In the genomic region with DNA sequence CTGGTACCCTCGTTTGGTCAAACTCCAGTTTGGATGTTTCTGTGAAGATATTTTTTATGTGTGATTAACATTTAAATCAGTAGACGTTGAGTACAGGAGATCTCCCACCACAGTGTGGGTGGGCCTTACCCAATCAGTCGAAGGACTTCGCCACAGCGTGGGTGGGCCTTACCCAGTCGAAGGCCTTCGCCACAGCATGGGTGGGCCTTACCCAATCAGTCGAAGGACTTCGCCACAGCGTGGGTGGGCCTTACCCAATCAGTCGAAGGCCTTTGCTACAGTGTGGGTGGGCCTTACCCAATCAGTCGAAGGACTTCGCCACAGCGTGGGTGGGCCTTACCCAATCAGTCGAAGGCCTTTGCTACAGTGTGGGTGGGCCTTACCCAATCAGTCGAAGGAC, we compare ENCODE assay signal across 9 cellular contexts. TPM values are rescaled to one million over a fixed set of nuclear protein-coding genes. Genes with fewer than 3 reads are reported as not detected.
DNase-seq lines count a peak whose midpoint lies in the region; TF ChIP-seq lines count a peak whose summit lies in the region.
"Not testable (repeated sequence)": the region's sequence is repeated elsewhere in the genome, so short reads cannot be mapped to it uniquely, and the experiment has no call there.
"Had no signal": no experiment of that assay in that cellular context is flagged by ENCODE, and none has a peak within 500 bp of the region (broad histone marks: within the 10 kb centered on the region; RNA-seq: fewer than 3 reads in every experiment).

No MANE protein-coding gene starts in this region.

- peaks cover 26 to 27% of the 10 kb centered on the region in 2 donors for H3K36me3 Mint-ChIP-seq in CD4-positive, alpha-beta memory T cell
- peaks cover 19% of the 10 kb centered on the region for H3K36me3 Mint-ChIP-seq in T-helper 2 cell treated with Interferon-gamma antibody and Interleukin-4, amounts not matched to agents 5 μg/mL and 100 μg/mL, for 36 hours (ENCODE audit: low read depth)
- H3K36me3 Mint-ChIP-seq in activated T-cell treated with anti-CD3 and anti-CD28 coated beads, Interleukin-2, amount 50 U/mL, for 24 hours (ENCODE audit: low read depth): peaks cover 50% of the 10 kb centered on the region
- H3K36me3 Mint-ChIP-seq in brain: peaks cover 45% of the 10 kb centered on the region
- H3K36me3 Mint-ChIP-seq in immature natural killer cell: peaks cover 25 to 38% (median 31%) of the 10 kb centered on the region in 3 donors
- H3K36me3 Mint-ChIP-seq in nephron (ENCODE audit: low read depth): peaks cover 41% of the 10 kb centered on the region
- peaks cover 17% of the 10 kb centered on the region for H3K36me3 Mint-ChIP-seq in type B pancreatic cell

- POLR2A ChIA-PET in CD4-positive, alpha-beta memory T cell (lab: Charles Lee; ENCODE audit: partially characterized antibody): interaction anchor here (1.1 kb wide), 1 partner anchor 84 kb away, joined by 3 read pairs; no protein-coding TSS in a partner anchor

- H3K9me3 Mint-ChIP-seq in CD4-positive, alpha-beta memory T cell; T-helper 2 cell treated with Interferon-gamma antibody and Interleukin-4, amounts not matched to agents 5 μg/mL and 100 μg/mL, for 36 hours; activated T-cell treated with anti-CD3 and anti-CD28 coated beads, Interleukin-2, amount 50 U/mL, for 24 hours; brain; nephron; type B pancreatic cell: not testable (repeated sequence)
- H3K9me3 Mint-ChIP-seq in immature natural killer cell: peaks cover 0 to 13% (median 2%) of the 10 kb centered on the region in 6 donors

- peak overlapping the region in 5 of 7 donors; percentile 31 to 90 (median 71) for H3K27ac Mint-ChIP-seq in CD4-positive, alpha-beta memory T cell
- peak overlapping the region; percentile 44 for H3K27ac Mint-ChIP-seq in T-helper 2 cell treated with Interferon-gamma antibody and Interleukin-4, amounts not matched to agents 5 μg/mL and 100 μg/mL, for 36 hours
- H3K27ac Mint-ChIP-seq in activated T-cell treated with anti-CD3 and anti-CD28 coated beads, Interleukin-2, amount 50 U/mL, for 24 hours: not testable (repeated sequence)
- H3K27ac Mint-ChIP-seq in brain: peak overlapping the region in 3 of 5 experiments; percentile 6 to 44 (median 21)
- peak overlapping the region in 4 of 6 donors; percentile 57 to 75 (median 68) for H3K27ac Mint-ChIP-seq in immature natural killer cell
- peak overlapping the region in 2 of 3 experiments; percentile 80 to 87 for H3K27ac Mint-ChIP-seq in nephron
- peak overlapping the region; percentile 86 for H3K27ac Mint-ChIP-seq in type B pancreatic cell

- H3K27me3 Mint-ChIP-seq in CD4-positive, alpha-beta memory T cell; T-helper 2 cell treated with Interferon-gamma antibody and Interleukin-4, amounts not matched to agents 5 μg/mL and 100 μg/mL, for 36 hours (ENCODE audit: low read depth); activated T-cell treated with anti-CD3 and anti-CD28 coated beads, Interleukin-2, amount 50 U/mL, for 24 hours; brain; nephron (ENCODE audit: low read depth); type B pancreatic cell: not testable (repeated sequence)
- peaks cover 43 to 48% (median 47%) of the 10 kb centered on the region in 3 donors for H3K27me3 Mint-ChIP-seq in immature natural killer cell (ENCODE audit: low read depth in 3 of 3)

- CTCF ChIA-PET in CD4-positive, alpha-beta memory T cell (lab: Charles Lee; ENCODE audit: partially characterized antibody): not testable (repeated sequence)

- intact Hi-C loops in CD4-positive, alpha-beta memory T cell (cut with micrococcal nuclease): loop anchor here (1.0 to 5.0 kb wide), 5 partner anchors 12 to 97 kb away; a partner anchor contains a TSS

- not testable (repeated sequence) for H3K9me3 ChIP-seq in CD4-positive, alpha-beta memory T cell (ENCODE audit: control insufficient read depth in 1 of 2, low read length in 2 of 2)

- not testable (repeated sequence) for H3K27ac ChIP-seq in CD4-positive, alpha-beta memory T cell (ENCODE audit: low read depth, low read length)

- peaks cover 42% of the 10 kb centered on the region for H3K4me1 ChIP-seq in CD4-positive, alpha-beta memory T cell (ENCODE audit: insufficient read depth, low read length)

- peaks cover 28 to 53% (median 36%) of the 10 kb centered on the region in 4 donors for H3K4me1 Mint-ChIP-seq in CD4-positive, alpha-beta memory T cell
- peaks cover 13% of the 10 kb centered on the region for H3K4me1 Mint-ChIP-seq in T-helper 2 cell treated with Interferon-gamma antibody and Interleukin-4, amounts not matched to agents 5 μg/mL and 100 μg/mL, for 36 hours (ENCODE audit: low read depth)
- peaks cover 26% of the 10 kb centered on the region for H3K4me1 Mint-ChIP-seq in activated T-cell treated with anti-CD3 and anti-CD28 coated beads, Interleukin-2, amount 50 U/mL, for 24 hours (ENCODE audit: low read depth)
- H3K4me1 Mint-ChIP-seq in brain: peaks cover 21% of the 10 kb centered on the region
- peaks cover 38 to 44% of the 10 kb centered on the region in 2 donors for H3K4me1 Mint-ChIP-seq in immature natural killer cell
- H3K4me1 Mint-ChIP-seq in nephron: peaks cover 29% of the 10 kb centered on the region
- peaks cover 29% of the 10 kb centered on the region for H3K4me1 Mint-ChIP-seq in type B pancreatic cell (ENCODE audit: unreplicated experiment)

- not testable (repeated sequence) for TF ChIP-seq CTCF in brain (conservative IDR thresholded peaks at IDR 0.05); nephron (IDR thresholded peaks at IDR 0.05; ENCODE audit: unreplicated experiment in 3 of 3); type B pancreatic cell (conservative IDR thresholded peaks at IDR 0.05)

- peak in 1 of 5 donors; percentile 7 for DNase-seq in CD4-positive, alpha-beta memory T cell
- DNase-seq in T-helper 2 cell treated with Interferon-gamma antibody and Interleukin-4, amounts not matched to agents 5 μg/mL and 100 μg/mL, for 36 hours (ENCODE audit: low spot score); immature natural killer cell; type B pancreatic cell (ENCODE audit: extremely low spot score, unreplicated experiment): not testable (repeated sequence)
- peak; percentile 22 for DNase-seq in activated T-cell treated with anti-CD3 and anti-CD28 coated beads, Interleukin-2, amount 50 U/mL, for 24 hours

- H3K4me3 ChIP-seq in CD4-positive, alpha-beta memory T cell (ENCODE audit: low read length in 2 of 2): not testable (repeated sequence)

- peak overlapping the region in 2 of 8 donors; percentile 18 to 67 for H3K4me3 Mint-ChIP-seq in CD4-positive, alpha-beta memory T cell
- not testable (repeated sequence) for H3K4me3 Mint-ChIP-seq in T-helper 2 cell treated with Interferon-gamma antibody and Interleukin-4, amounts not matched to agents 5 μg/mL and 100 μg/mL, for 36 hours; activated T-cell treated with anti-CD3 and anti-CD28 coated beads, Interleukin-2, amount 50 U/mL, for 24 hours; brain; immature natural killer cell; nephron; type B pancreatic cell

- not testable (repeated sequence) for H3K27me3 ChIP-seq in CD4-positive, alpha-beta memory T cell (ENCODE audit: insufficient read depth, low read length)

- not testable (repeated sequence) for H3K36me3 ChIP-seq in CD4-positive, alpha-beta memory T cell (ENCODE audit: insufficient read depth, low read length)

RNA-seq across cellular contexts. Expression of a gene that starts 16.7 kb away (rescaled TPM):
- under 1 TPM in 1 of 2 experiments, not detected in 1; 0.39 TPM for total RNA-seq in CD4-positive, alpha-beta memory T cell
- under 1 TPM in 1 of 2 donors, not detected in 1; 0.14 TPM for polyA plus RNA-seq in CD4-positive, alpha-beta memory T cell
- not detected for polyA plus RNA-seq in brain (ENCODE audit: insufficient read depth, low read depth, low replicate concordance)
- polyA plus RNA-seq in immature natural killer cell: not detected
- 0.19 and 0.29 TPM in 2 replicates for total RNA-seq in type B pancreatic cell (ENCODE audit: low replicate concordance)
- total RNA-seq: Calu3, HT1080 had no signal

RNA-seq across cellular contexts. Expression of a gene that starts 25.5 kb away (rescaled TPM):
- 10 to 100 TPM; 48.7 to 53.9 TPM for total RNA-seq in CD4-positive, alpha-beta memory T cell
- polyA plus RNA-seq in CD4-positive, alpha-beta memory T cell: 1 to 10 TPM in 1 of 2 donors, under 1 TPM in 1; 0.93 to 5.9 TPM
- polyA plus RNA-seq in brain (ENCODE audit: insufficient read depth, low read depth, low replicate concordance): 5.2 TPM
- polyA plus RNA-seq in immature natural killer cell: 1 to 10 TPM in 2 of 3 donors, under 1 TPM in 1; 0.49 to 2.9 (median 1.5) TPM
- 17.3 and 36.0 TPM in 2 replicates for total RNA-seq in type B pancreatic cell (ENCODE audit: low replicate concordance)

RNA-seq across cellular contexts. Expression of a gene that starts 49.1 kb away (rescaled TPM):
- under 1 TPM in 1 of 2 experiments, not detected in 1; 0.14 TPM for total RNA-seq in CD4-positive, alpha-beta memory T cell
- polyA plus RNA-seq in CD4-positive, alpha-beta memory T cell: 1 to 10 TPM in 1 of 2 donors, not detected in 1; 1.3 TPM
- polyA plus RNA-seq in brain (ENCODE audit: insufficient read depth, low read depth, low replicate concordance) (4.4 TPM), immature natural killer cell (not detected)
- total RNA-seq in type B pancreatic cell (ENCODE audit: low replicate concordance): 0.19 and 0.51 TPM in 2 replicates
- total RNA-seq: HT1080 had no signal

RNA-seq across cellular contexts. Expression of a gene that starts 58.1 kb away (rescaled TPM):
- 10 to 100 TPM; 98.9 to 99.5 TPM for total RNA-seq in CD4-positive, alpha-beta memory T cell
- polyA plus RNA-seq in CD4-positive, alpha-beta memory T cell: 10 to 100 TPM; 19.3 to 31.7 TPM
- 26.1 TPM for polyA plus RNA-seq in brain (ENCODE audit: insufficient read depth, low read depth, low replicate concordance)
- 1 to 10 TPM; 6.9 to 7.9 (median 7.7) TPM for polyA plus RNA-seq in immature natural killer cell
- 37.6 and 48.8 TPM in 2 replicates for total RNA-seq in type B pancreatic cell (ENCODE audit: low replicate concordance)
